ENCODE assay signal across 1 cellular context in the genomic region with DNA sequence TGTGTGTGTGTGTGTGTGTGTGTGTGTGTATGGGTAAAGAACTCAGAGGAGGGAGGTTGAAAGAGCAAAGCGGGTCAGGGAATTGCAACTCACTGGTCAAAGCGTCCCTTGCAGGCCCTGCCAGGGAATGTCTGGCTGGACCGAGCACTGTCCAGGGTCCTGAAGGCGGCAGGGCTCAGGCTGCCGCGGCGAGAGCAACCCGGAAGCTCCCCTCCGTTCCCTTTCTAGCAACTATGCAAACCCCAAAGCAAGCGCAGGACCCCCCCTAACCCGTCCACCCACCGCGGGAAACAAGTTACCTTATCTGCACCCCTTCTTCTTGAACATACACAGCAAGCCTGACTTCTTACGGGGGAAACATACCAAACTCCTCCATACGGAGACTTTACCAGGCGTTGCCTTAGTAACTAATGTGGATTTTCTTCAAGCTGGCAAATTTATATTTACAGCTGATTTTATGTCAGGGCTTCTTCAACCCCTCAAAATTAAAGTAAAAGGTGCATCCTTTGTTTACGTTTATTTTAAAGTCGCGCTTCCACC.
TF ChIP-seq lines count a peak whose summit lies in the region.

No MANE protein-coding gene starts in this region.

TF ChIP-seq in HepG2, 621 proteins besides CTCF, POLR2A, EP300 and RAD21 (continued from another document and continues in another):
- peak; percentile 66; the same call in 1 of the 2 replicates for TF ChIP-seq ZNF790 (CRISPR knock-in tag; IDR thresholded peaks at IDR 0.05; ENCODE audit: borderline replicate concordance)
- TF ChIP-seq THAP11 (CRISPR knock-in tag; IDR thresholded peaks at IDR 0.05), result peak; percentile 62; the same call in 1 of the 2 replicates
- TF ChIP-seq TARDBP (CRISPR knock-in tag; IDR thresholded peaks at IDR 0.05), result peak; percentile 23; the same call in 1 of the 2 replicates
- TF ChIP-seq, protein P1, sequence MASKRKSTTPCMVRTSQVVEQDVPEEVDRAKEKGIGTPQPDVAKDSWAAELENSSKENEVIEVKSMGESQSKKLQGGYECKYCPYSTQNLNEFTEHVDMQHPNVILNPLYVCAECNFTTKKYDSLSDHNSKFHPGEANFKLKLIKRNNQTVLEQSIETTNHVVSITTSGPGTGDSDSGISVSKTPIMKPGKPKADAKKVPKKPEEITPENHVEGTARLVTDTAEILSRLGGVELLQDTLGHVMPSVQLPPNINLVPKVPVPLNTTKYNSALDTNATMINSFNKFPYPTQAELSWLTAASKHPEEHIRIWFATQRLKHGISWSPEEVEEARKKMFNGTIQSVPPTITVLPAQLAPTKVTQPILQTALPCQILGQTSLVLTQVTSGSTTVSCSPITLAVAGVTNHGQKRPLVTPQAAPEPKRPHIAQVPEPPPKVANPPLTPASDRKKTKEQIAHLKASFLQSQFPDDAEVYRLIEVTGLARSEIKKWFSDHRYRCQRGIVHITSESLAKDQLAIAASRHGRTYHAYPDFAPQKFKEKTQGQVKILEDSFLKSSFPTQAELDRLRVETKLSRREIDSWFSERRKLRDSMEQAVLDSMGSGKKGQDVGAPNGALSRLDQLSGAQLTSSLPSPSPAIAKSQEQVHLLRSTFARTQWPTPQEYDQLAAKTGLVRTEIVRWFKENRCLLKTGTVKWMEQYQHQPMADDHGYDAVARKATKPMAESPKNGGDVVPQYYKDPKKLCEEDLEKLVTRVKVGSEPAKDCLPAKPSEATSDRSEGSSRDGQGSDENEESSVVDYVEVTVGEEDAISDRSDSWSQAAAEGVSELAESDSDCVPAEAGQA (IDR thresholded peaks at IDR 0.05; ENCODE audit: low read depth), result no peak
- TF ChIP-seq, protein P1 (CRISPR knock-in tag; IDR thresholded peaks at IDR 0.05; ENCODE audit: borderline replicate concordance), result peak; percentile 97
- TF ChIP-seq, protein P2, sequence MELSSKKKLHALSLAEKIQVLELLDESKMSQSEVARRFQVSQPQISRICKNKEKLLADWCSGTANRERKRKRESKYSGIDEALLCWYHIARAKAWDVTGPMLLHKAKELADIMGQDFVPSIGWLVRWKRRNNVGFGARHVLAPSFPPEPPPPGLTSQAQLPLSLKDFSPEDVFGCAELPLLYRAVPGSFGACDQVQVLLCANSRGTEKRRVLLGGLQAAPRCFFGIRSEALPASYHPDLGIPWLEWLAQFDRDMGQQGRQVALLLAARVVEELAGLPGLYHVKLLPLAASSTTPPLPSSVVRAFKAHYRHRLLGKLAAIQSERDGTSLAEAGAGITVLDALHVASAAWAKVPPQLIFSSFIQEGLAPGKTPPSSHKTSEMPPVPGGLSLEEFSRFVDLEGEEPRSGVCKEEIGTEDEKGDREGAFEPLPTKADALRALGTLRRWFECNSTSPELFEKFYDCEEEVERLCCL (CRISPR knock-in tag; IDR thresholded peaks at IDR 0.05; ENCODE audit: borderline replicate concordance), result peak; percentile 86; the same call in 1 of the 2 replicates
- TF ChIP-seq RFXAP (CRISPR knock-in tag; IDR thresholded peaks at IDR 0.05; ENCODE audit: borderline replicate concordance), result peak; percentile 92
- TF ChIP-seq, protein P3, sequence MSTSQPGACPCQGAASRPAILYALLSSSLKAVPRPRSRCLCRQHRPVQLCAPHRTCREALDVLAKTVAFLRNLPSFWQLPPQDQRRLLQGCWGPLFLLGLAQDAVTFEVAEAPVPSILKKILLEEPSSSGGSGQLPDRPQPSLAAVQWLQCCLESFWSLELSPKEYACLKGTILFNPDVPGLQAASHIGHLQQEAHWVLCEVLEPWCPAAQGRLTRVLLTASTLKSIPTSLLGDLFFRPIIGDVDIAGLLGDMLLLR (CRISPR knock-in tag; IDR thresholded peaks at IDR 0.05), result peak; percentile 81; the same call in 1 of the 2 replicates
- peak; percentile 87 for TF ChIP-seq ARNT2 (CRISPR knock-in tag; IDR thresholded peaks at IDR 0.05; ENCODE audit: low read depth)
- peak; percentile 98 for TF ChIP-seq NFKB2 (CRISPR knock-in tag; IDR thresholded peaks at IDR 0.05; ENCODE audit: borderline replicate concordance)
- TF ChIP-seq, protein P4, sequence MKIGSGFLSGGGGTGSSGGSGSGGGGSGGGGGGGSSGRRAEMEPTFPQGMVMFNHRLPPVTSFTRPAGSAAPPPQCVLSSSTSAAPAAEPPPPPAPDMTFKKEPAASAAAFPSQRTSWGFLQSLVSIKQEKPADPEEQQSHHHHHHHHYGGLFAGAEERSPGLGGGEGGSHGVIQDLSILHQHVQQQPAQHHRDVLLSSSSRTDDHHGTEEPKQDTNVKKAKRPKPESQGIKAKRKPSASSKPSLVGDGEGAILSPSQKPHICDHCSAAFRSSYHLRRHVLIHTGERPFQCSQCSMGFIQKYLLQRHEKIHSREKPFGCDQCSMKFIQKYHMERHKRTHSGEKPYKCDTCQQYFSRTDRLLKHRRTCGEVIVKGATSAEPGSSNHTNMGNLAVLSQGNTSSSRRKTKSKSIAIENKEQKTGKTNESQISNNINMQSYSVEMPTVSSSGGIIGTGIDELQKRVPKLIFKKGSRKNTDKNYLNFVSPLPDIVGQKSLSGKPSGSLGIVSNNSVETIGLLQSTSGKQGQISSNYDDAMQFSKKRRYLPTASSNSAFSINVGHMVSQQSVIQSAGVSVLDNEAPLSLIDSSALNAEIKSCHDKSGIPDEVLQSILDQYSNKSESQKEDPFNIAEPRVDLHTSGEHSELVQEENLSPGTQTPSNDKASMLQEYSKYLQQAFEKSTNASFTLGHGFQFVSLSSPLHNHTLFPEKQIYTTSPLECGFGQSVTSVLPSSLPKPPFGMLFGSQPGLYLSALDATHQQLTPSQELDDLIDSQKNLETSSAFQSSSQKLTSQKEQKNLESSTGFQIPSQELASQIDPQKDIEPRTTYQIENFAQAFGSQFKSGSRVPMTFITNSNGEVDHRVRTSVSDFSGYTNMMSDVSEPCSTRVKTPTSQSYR (CRISPR knock-in tag; IDR thresholded peaks at IDR 0.05; ENCODE audit: borderline replicate concordance), result peak; percentile 42; the same call in 1 of the 2 replicates
- TF ChIP-seq ZNF335 (CRISPR knock-in tag; IDR thresholded peaks at IDR 0.05), result peak; percentile 90
- TF ChIP-seq ISL2 (CRISPR knock-in tag; IDR thresholded peaks at IDR 0.05), result peak; percentile 87
- peak; percentile 67 for TF ChIP-seq NCOA2 (CRISPR knock-in tag; IDR thresholded peaks at IDR 0.05)
- no peak for TF ChIP-seq ZNF572 (CRISPR knock-in tag; IDR thresholded peaks at IDR 0.05)
- no peak for TF ChIP-seq RNF2 (conservative IDR thresholded peaks at IDR 0.05; ENCODE audit: low read depth)
- peak; percentile 69; the same call in 1 of the 2 replicates for TF ChIP-seq KAT8 (CRISPR knock-in tag; IDR thresholded peaks at IDR 0.05)
- TF ChIP-seq ZNF777 (CRISPR knock-in tag; IDR thresholded peaks at IDR 0.05), result peak; percentile 81
- TF ChIP-seq CHCHD3 (CRISPR knock-in tag; IDR thresholded peaks at IDR 0.05), result peak; percentile 81; the same call in 1 of the 2 replicates
- TF ChIP-seq, protein P5, sequence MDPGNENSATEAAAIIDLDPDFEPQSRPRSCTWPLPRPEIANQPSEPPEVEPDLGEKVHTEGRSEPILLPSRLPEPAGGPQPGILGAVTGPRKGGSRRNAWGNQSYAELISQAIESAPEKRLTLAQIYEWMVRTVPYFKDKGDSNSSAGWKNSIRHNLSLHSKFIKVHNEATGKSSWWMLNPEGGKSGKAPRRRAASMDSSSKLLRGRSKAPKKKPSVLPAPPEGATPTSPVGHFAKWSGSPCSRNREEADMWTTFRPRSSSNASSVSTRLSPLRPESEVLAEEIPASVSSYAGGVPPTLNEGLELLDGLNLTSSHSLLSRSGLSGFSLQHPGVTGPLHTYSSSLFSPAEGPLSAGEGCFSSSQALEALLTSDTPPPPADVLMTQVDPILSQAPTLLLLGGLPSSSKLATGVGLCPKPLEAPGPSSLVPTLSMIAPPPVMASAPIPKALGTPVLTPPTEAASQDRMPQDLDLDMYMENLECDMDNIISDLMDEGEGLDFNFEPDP (CRISPR knock-in tag; conservative IDR thresholded peaks at IDR 0.05), result 0 out of 2 replicates have a peak, but pooled peaks have one; percentile 81
- TF ChIP-seq, protein P6, sequence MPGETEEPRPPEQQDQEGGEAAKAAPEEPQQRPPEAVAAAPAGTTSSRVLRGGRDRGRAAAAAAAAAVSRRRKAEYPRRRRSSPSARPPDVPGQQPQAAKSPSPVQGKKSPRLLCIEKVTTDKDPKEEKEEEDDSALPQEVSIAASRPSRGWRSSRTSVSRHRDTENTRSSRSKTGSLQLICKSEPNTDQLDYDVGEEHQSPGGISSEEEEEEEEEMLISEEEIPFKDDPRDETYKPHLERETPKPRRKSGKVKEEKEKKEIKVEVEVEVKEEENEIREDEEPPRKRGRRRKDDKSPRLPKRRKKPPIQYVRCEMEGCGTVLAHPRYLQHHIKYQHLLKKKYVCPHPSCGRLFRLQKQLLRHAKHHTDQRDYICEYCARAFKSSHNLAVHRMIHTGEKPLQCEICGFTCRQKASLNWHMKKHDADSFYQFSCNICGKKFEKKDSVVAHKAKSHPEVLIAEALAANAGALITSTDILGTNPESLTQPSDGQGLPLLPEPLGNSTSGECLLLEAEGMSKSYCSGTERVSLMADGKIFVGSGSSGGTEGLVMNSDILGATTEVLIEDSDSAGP (CRISPR knock-in tag; IDR thresholded peaks at IDR 0.05; ENCODE audit: borderline replicate concordance), result no peak; the same call in 1 of the 2 replicates
- TF ChIP-seq FOXP1 (IDR thresholded peaks at IDR 0.05), result no peak
- peak; percentile 21; the same call in 1 of the 2 replicates for TF ChIP-seq FOXP1 (CRISPR knock-in tag; IDR thresholded peaks at IDR 0.05)
- no peak for TF ChIP-seq ZNF383 (CRISPR knock-in tag; IDR thresholded peaks at IDR 0.05; ENCODE audit: borderline replicate concordance)
- TF ChIP-seq, protein P7, sequence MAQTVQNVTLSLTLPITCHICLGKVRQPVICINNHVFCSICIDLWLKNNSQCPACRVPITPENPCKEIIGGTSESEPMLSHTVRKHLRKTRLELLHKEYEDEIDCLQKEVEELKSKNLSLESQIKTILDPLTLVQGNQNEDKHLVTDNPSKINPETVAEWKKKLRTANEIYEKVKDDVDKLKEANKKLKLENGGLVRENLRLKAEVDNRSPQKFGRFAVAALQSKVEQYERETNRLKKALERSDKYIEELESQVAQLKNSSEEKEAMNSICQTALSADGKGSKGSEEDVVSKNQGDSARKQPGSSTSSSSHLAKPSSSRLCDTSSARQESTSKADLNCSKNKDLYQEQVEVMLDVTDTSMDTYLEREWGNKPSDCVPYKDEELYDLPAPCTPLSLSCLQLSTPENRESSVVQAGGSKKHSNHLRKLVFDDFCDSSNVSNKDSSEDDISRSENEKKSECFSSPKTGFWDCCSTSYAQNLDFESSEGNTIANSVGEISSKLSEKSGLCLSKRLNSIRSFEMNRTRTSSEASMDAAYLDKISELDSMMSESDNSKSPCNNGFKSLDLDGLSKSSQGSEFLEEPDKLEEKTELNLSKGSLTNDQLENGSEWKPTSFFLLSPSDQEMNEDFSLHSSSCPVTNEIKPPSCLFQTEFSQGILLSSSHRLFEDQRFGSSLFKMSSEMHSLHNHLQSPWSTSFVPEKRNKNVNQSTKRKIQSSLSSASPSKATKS (CRISPR knock-in tag; IDR thresholded peaks at IDR 0.05), result no peak
- TF ChIP-seq ZBTB42 (CRISPR knock-in tag; IDR thresholded peaks at IDR 0.05), result 0 out of 2 replicates have a peak, but pooled peaks have one; percentile 63
- no peak for TF ChIP-seq NPAS2 (CRISPR knock-in tag; IDR thresholded peaks at IDR 0.05; ENCODE audit: borderline replicate concordance)
- peak; percentile 94 for TF ChIP-seq ZNF616 (CRISPR knock-in tag; IDR thresholded peaks at IDR 0.05; ENCODE audit: low read depth)
- TF ChIP-seq, protein P8, sequence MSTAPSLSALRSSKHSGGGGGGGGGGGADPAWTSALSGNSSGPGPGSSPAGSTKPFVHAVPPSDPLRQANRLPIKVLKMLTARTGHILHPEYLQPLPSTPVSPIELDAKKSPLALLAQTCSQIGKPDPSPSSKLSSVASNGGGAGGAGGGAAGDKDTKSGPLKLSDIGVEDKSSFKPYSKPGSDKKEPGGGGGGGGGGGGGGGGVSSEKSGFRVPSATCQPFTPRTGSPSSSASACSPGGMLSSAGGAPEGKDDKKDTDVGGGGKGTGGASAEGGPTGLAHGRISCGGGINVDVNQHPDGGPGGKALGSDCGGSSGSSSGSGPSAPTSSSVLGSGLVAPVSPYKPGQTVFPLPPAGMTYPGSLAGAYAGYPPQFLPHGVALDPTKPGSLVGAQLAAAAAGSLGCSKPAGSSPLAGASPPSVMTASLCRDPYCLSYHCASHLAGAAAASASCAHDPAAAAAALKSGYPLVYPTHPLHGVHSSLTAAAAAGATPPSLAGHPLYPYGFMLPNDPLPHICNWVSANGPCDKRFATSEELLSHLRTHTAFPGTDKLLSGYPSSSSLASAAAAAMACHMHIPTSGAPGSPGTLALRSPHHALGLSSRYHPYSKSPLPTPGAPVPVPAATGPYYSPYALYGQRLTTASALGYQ (CRISPR knock-in tag; IDR thresholded peaks at IDR 0.05), result 0 out of 2 replicates have a peak, but pooled peaks have one; percentile 64
- TF ChIP-seq, protein P9, sequence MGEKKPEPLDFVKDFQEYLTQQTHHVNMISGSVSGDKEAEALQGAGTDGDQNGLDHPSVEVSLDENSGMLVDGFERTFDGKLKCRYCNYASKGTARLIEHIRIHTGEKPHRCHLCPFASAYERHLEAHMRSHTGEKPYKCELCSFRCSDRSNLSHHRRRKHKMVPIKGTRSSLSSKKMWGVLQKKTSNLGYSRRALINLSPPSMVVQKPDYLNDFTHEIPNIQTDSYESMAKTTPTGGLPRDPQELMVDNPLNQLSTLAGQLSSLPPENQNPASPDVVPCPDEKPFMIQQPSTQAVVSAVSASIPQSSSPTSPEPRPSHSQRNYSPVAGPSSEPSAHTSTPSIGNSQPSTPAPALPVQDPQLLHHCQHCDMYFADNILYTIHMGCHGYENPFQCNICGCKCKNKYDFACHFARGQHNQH (CRISPR knock-in tag; IDR thresholded peaks at IDR 0.05), result peak; percentile 83
- no peak for TF ChIP-seq NFIB (CRISPR knock-in tag; IDR thresholded peaks at IDR 0.05; ENCODE audit: borderline replicate concordance)
- TF ChIP-seq ZC3H13 (CRISPR knock-in tag; IDR thresholded peaks at IDR 0.05), result 0 out of 2 replicates have a peak, but pooled peaks have one; percentile 43
